30 cellular contexts compared by ENCODE assay signal in the genomic region with DNA sequence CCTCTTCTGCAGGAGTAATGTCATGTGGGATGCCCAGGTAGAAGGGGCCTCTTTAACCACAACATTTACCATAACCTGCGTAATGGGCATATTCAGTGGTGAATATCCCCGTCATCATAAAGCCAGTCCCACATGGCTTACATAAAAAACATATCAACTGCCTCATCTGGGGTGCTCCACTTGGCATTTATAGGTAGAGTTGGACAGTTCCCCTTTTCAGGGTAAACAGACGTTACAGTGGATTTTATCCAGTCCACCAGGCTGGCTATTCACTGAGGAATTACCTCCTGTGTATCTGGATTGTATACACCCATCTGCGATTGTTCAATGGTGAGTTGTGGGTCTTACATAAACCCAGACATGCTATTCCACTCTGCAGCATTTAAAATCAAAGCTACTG.
"Had no signal": no experiment of that assay in that cellular context is flagged by ENCODE, and none has a peak within 500 bp of the region (broad histone marks: within the 10 kb centered on the region; RNA-seq: fewer than 3 reads in every experiment).

No MANE protein-coding gene starts in this region.

- H3K4me2 ChIP-seq: KMS-11 had no signal

- H3K9me3 ChIP-seq: Peyer's patch, SJSA1 had no signal

- H3K36me3 ChIP-seq: Peyer's patch, SJSA1 had no signal

- ATAC-seq: PC-3 had no signal

- H3K4me1 ChIP-seq: Peyer's patch, SJSA1 had no signal

- H3K4me3 ChIP-seq: Peyer's patch, SJSA1 had no signal

- DNase-seq: Karpas-422, KBM-7, MM.1S, MV-4-11, NCI-H1092, NCI-H1105, NCI-H1417 treated with DMSO at 0.1 percent for 48 hours, NCI-H1436 treated with DMSO at 0.1 percent for 48 hours, NCI-H1694 treated with DMSO at 0.1 percent for 48 hours, NCI-H1930, NCI-H2029 treated with DMSO at 0.1 percent for 48 hours, NCI-H2081 treated with DMSO at 0.1 percent for 48 hours, NCI-H2107, NCI-H2171, NCI-H226, NCI-H446 treated with DMSO at 0.1 percent for 48 hours, NCI-H510A, NCI-H524, NCI-H526, NCI-H69, NCI-H748 treated with DMSO at 0.1 percent for 48 hours, NCI-H82, PC-3, Peyer's patch, Right ventricle myocardium superior, RPMI8226, SHP77 treated with DMSO at 0.1 percent for 48 hours, SW 1271 had no signal

- H3K9ac ChIP-seq: KMS-11 had no signal

- H3K27me3 ChIP-seq: Peyer's patch, SJSA1 had no signal

- H3K27ac ChIP-seq: KMS-11, Peyer's patch, SJSA1 had no signal
